ENCODE assay signal across 18 cellular contexts in genomic region chr2:189175869-189176431, GRCh38. TPM values are rescaled to one million over a fixed set of nuclear protein-coding genes. Genes with fewer than 3 reads are reported as not detected.
DNase-seq lines count a peak whose midpoint lies in the region; ATAC-seq and TF ChIP-seq lines count a peak whose summit lies in the region.
"Had no signal": no experiment of that assay in that cellular context is flagged by ENCODE, and none has a peak within 500 bp of the region (broad histone marks: within the 10 kb centered on the region; RNA-seq: fewer than 3 reads in every experiment).

No MANE protein-coding gene starts in this region.

- H3K36me3 ChIP-seq in A673 (ENCODE audit: insufficient read depth, low read length, poor library complexity, severe bottlenecking) (no peaks in the 10 kb centered on the region), SJSA1 (peaks cover 48% of the 10 kb centered on the region), ovary (no peaks in the 10 kb centered on the region)
- H3K36me3 ChIP-seq: adrenal gland; BLaER1 treated with 17β-estradiol and CSF1 and Interleukin-3, amounts not matched to agents 10 nM and 100 nM; transverse colon had no signal

- no peak for TF ChIP-seq EP300 in ovary (IDR thresholded peaks at IDR 0.05)

- no peaks in the 10 kb centered on the region for H3K9me3 ChIP-seq in A673 (ENCODE audit: low read depth, low read length, poor library complexity, severe bottlenecking)
- no peaks in the 10 kb centered on the region for H3K9me3 ChIP-seq in SJSA1 (replicated peaks)
- H3K9me3 ChIP-seq in ovary = no peaks in the 10 kb centered on the region
- H3K9me3 ChIP-seq: adrenal gland; BLaER1 treated with 17β-estradiol and CSF1 and Interleukin-3, amounts not matched to agents 10 nM and 100 nM; transverse colon had no signal

- peak overlapping the region; percentile 67 for H3K4me3 ChIP-seq in A673 (ENCODE audit: low read depth, low read length, poor library complexity, severe bottlenecking)
- H3K4me3 ChIP-seq in SJSA1 = peak overlapping the region; percentile 60
- H3K4me3 ChIP-seq in fibroblast of mammary gland (ENCODE audit: control insufficient read depth, low read depth, low read length) = peak overlapping the region; percentile 87
- peak overlapping the region; percentile 56 for H3K4me3 ChIP-seq in ovary
- H3K4me3 ChIP-seq: adrenal gland; BLaER1 treated with 17β-estradiol and CSF1 and Interleukin-3, amounts not matched to agents 10 nM and 100 nM; PC-9 had no signal

- TF ChIP-seq POLR2A in ovary (IDR thresholded peaks at IDR 0.05) (no peak), GM18505 (IDR thresholded peaks at IDR 0.05; ENCODE audit: borderline replicate concordance, extremely low read depth, insufficient read depth, insufficient read length) (no peak)

- H3K27me3 ChIP-seq in A673 (replicated peaks; ENCODE audit: insufficient read depth, low read depth, low read length, poor library complexity) (no peaks in the 10 kb centered on the region), SJSA1 (replicated peaks) (no peaks in the 10 kb centered on the region), ovary (no peaks in the 10 kb centered on the region)
- H3K27me3 ChIP-seq: adrenal gland; BLaER1 treated with 17β-estradiol and CSF1 and Interleukin-3, amounts not matched to agents 10 nM and 100 nM; transverse colon had no signal

- peaks cover 30% of the 10 kb centered on the region for H3K4me1 ChIP-seq in A673 (ENCODE audit: insufficient read depth, low read length, poor library complexity, severe bottlenecking)
- peaks cover 38% of the 10 kb centered on the region for H3K4me1 ChIP-seq in SJSA1 (replicated peaks)
- H3K4me1 ChIP-seq in ovary (ENCODE audit: insufficient read depth) = peaks cover 4% of the 10 kb centered on the region
- H3K4me1 ChIP-seq: adrenal gland had no signal

- BruUV-seq in A673 (replicated peaks; lab: Mats Ljungman, UMichigan) = no TSS peak

- ATAC-seq in GM21423 (IDR thresholded peaks at IDR 0.05; ENCODE audit: unreplicated experiment) (no peak), GM18907 (IDR thresholded peaks at IDR 0.05; ENCODE audit: unreplicated experiment) (no peak), GM18505 (IDR thresholded peaks at IDR 0.05; ENCODE audit: unreplicated experiment) (no peak)
- ATAC-seq: activated T-cell treated with anti-CD3 and anti-CD28 coated beads, Interleukin-2, amount 50 U/mL, for 4 hours had no signal

- WGBS in ovary, 3 donors = 54 to 70% (median 59%) methylated on average over 2 of the region's 2 CpGs

- CTCF ChIA-PET in A673 (lab: Charles Lee) = no interaction called here

- DNase-seq in A673 (ENCODE audit: low spot score) = peak; percentile 43
- DNase-seq in SJSA1 (ENCODE audit: low read depth in 1 of 2, low spot score in 2 of 2) = no peak
- DNase-seq in fibroblast of mammary gland (ENCODE audit: low read depth) = no peak
- DNase-seq in ovary = no peak
- no peak for DNase-seq in middle frontal gyrus (ENCODE audit: extremely low spot score, low spot score)
- DNase-seq: activated T-cell treated with anti-CD3 and anti-CD28 coated beads, Interleukin-2, amount 50 U/mL, for 4 hours; adrenal gland; DMS79 treated with DMSO at 0.1 percent for 48 hours; hippocampal formation; NCI-H1417; NCI-H510A treated with DMSO at 0.1 percent for 48 hours; nucleus accumbens; PC-9; transverse colon had no signal

- intact Hi-C loops in A673 (cut with micrococcal nuclease; ENCODE audit: unreplicated experiment) (loop anchor here (5.0 to 10.0 kb wide), 3 partner anchors 34 to 651 kb away; no protein-coding TSS in a partner anchor), ovary (cut with DNase I) (no loop called here)

- TF ChIP-seq CTCF in A673 (conservative IDR thresholded peaks at IDR 0.05; ENCODE audit: low read depth, low read length) = no peak
- TF ChIP-seq CTCF in fibroblast of mammary gland (conservative IDR thresholded peaks at IDR 0.05; ENCODE audit: control insufficient read depth, insufficient read depth, low read depth, low read length) = no peak
- no peak for TF ChIP-seq CTCF in ovary (IDR thresholded peaks at IDR 0.05)

- H3K27ac ChIP-seq in A673 (ENCODE audit: low read depth, low read length, poor library complexity, severe bottlenecking) = no peak overlapping the region
- no peak overlapping the region for H3K27ac ChIP-seq in SJSA1
- no peak overlapping the region for H3K27ac ChIP-seq in ovary
- H3K27ac ChIP-seq: adrenal gland; BLaER1 treated with 17β-estradiol and CSF1 and Interleukin-3, amounts not matched to agents 10 nM and 100 nM; PC-9 had no signal

- POLR2A ChIA-PET in A673 (lab: Charles Lee; ENCODE audit: low non-redundant PET) = no interaction called here

RNA-seq across cellular contexts. Expression of gene COL5A2, which starts 3.6 kb away (rescaled TPM):
- 90.7 and 92.2 TPM in 2 replicates for total RNA-seq in A673 (2021)
- 917 and 1,030 TPM in 2 replicates for total RNA-seq in SJSA1 (2014; rRNA removed; shearing (Covaris generic))
- total RNA-seq in ovary = 10 to 100 TPM; 25.2 to 41.1 (median 30.2) TPM
- 10 to 100 TPM; 36.0 to 46.8 TPM for polyA plus RNA-seq in ovary
